In the genomic region with DNA sequence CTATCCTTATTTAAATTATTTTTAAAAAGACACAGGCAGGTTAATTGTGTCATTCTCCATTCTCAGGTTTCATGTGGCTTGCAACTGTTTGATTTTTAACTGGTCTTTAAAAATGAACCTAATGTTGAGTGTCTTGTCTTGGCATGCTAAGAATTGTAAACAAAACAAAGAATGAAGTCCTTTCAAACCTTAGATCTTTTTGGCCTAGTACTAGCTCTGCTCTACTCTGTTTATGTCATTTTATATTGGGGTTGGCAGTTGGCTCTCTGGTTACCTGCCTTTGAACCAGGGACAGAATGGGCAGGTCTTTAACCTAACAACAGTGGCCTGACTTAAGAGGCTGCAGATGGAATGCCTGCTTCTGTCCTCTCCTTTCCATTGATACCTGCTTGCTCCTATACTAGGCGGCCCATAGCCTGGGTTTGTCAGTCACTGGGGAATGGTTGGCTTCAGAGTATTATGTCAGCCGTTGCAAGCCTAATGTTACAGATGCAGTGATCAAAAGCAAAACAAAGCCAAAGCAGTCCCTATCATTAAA, we compare ENCODE assay signal across 1 cellular context.
TF ChIP-seq lines count a peak whose summit lies in the region.

No MANE protein-coding gene starts in this region.

TF ChIP-seq in WTC11, 78 proteins besides CTCF, POLR2A, EP300 and RAD21 (continued from another document):
- TF ChIP-seq, protein P1, sequence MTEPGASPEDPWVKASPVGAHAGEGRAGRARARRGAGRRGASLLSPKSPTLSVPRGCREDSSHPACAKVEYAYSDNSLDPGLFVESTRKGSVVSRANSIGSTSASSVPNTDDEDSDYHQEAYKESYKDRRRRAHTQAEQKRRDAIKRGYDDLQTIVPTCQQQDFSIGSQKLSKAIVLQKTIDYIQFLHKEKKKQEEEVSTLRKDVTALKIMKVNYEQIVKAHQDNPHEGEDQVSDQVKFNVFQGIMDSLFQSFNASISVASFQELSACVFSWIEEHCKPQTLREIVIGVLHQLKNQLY (CRISPR knock-in tag; IDR thresholded peaks at IDR 0.05), result no peak
- TF ChIP-seq KAT7 (CRISPR knock-in tag; IDR thresholded peaks at IDR 0.05; ENCODE audit: borderline replicate concordance), result no peak
- TF ChIP-seq CREM (CRISPR knock-in tag; IDR thresholded peaks at IDR 0.05), result no peak
- no peak for TF ChIP-seq TEAD4 (CRISPR knock-in tag; IDR thresholded peaks at IDR 0.05)
- TF ChIP-seq, protein P2, sequence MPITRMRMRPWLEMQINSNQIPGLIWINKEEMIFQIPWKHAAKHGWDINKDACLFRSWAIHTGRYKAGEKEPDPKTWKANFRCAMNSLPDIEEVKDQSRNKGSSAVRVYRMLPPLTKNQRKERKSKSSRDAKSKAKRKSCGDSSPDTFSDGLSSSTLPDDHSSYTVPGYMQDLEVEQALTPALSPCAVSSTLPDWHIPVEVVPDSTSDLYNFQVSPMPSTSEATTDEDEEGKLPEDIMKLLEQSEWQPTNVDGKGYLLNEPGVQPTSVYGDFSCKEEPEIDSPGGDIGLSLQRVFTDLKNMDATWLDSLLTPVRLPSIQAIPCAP (CRISPR knock-in tag; IDR thresholded peaks at IDR 0.05), result no peak
- no peak for TF ChIP-seq NR2C2 (CRISPR knock-in tag; IDR thresholded peaks at IDR 0.05)
- TF ChIP-seq MXD4 (CRISPR knock-in tag; IDR thresholded peaks at IDR 0.05; ENCODE audit: borderline replicate concordance), result no peak
- no peak for TF ChIP-seq HMGA2 (CRISPR knock-in tag; IDR thresholded peaks at IDR 0.05)
- TF ChIP-seq NFATC4 (CRISPR knock-in tag; IDR thresholded peaks at IDR 0.05), result no peak
- TF ChIP-seq OVOL2 (CRISPR knock-in tag; IDR thresholded peaks at IDR 0.05; ENCODE audit: borderline replicate concordance), result no peak
